ENCODE assay signal across 28 cellular contexts in genomic region chr9:136022731-136023400, GRCh38.
A peak's percentile ranks its signal among the peaks of the same experiment; 100 is the strongest.
DNase-seq lines count a peak whose midpoint lies in the region; ATAC-seq and TF ChIP-seq lines count a peak whose summit lies in the region.
"Had no signal": no experiment of that assay in that cellular context is flagged by ENCODE, and none has a peak within 500 bp of the region (broad histone marks: within the 10 kb centered on the region; RNA-seq: fewer than 3 reads in every experiment).

No MANE protein-coding gene starts in this region.

- ATAC-seq in Right ventricle myocardium superior (ENCODE audit: poor library complexity) = no peak
- ATAC-seq in T-helper 17 cell = no peak
- no peak for ATAC-seq in left lobe of liver
- ATAC-seq in HG02870 (IDR thresholded peaks at IDR 0.05; ENCODE audit: unreplicated experiment) = no peak
- no peak for ATAC-seq in HG03108 (IDR thresholded peaks at IDR 0.05; ENCODE audit: unreplicated experiment)
- ATAC-seq: activated CD8-positive, alpha-beta memory T cell treated with anti-CD3 and anti-CD28 coated beads, Interleukin-2, amount 10 ng/mL, durations not matched to agents 7 days and 5 days; HCT116 had no signal

- H3K27ac Mint-ChIP-seq in T-helper 17 cell = no peak overlapping the region
- H3K27ac Mint-ChIP-seq: activated CD8-positive, alpha-beta memory T cell treated with anti-CD3 and anti-CD28 coated beads, Interleukin-2, amount 10 ng/mL, durations not matched to agents 7 days and 5 days had no signal

- peak; percentile 12 for DNase-seq in left ventricle myocardium inferior
- DNase-seq in Right ventricle myocardium superior = no peak
- DNase-seq in T-helper 17 cell = no peak
- peak; percentile 11 for DNase-seq in iPS-NIHi11 (ENCODE audit: low spot score)
- no peak for DNase-seq in left lobe of liver (ENCODE audit: low spot score)
- DNase-seq: ACHN; activated CD4-positive, alpha-beta T cell treated with anti-CD3 and anti-CD28 coated beads for 48 hours; activated CD8-positive, alpha-beta memory T cell treated with anti-CD3 and anti-CD28 coated beads, Interleukin-2, amount 10 ng/mL, durations not matched to agents 7 days and 5 days; activated naive CD4-positive, alpha-beta T cell treated with Interleukin-2 at 50 U/mL for 16 hours; Caco-2; DND-41; effector CD8-positive, alpha-beta T cell; erythroblast; NCI-H1436; NCI-H2107; NCI-H446; SHP77 treated with DMSO at 0.1 percent for 48 hours; stimulated activated CD4-positive, alpha-beta T cell treated with anti-CD3 and anti-CD28 coated beads, Interleukin-15, amount 100 ng/mL, for 24 hours; stomach; SW 1271; T1000; thyroid gland; WERI-Rb-1 had no signal

- H3K9me3 ChIP-seq in left ventricle myocardium inferior (replicated peaks) = no peaks in the 10 kb centered on the region
- H3K9me3 ChIP-seq in T-helper 17 cell (ENCODE audit: control insufficient read depth, low read length, poor library complexity, severe bottlenecking) = no peaks in the 10 kb centered on the region
- H3K9me3 ChIP-seq: Caco-2, heart left ventricle, stomach, thyroid gland had no signal

- peak overlapping the region; percentile 34 for H3K4me3 Mint-ChIP-seq in T-helper 17 cell
- H3K4me3 Mint-ChIP-seq: activated CD8-positive, alpha-beta memory T cell treated with anti-CD3 and anti-CD28 coated beads, Interleukin-2, amount 10 ng/mL, durations not matched to agents 7 days and 5 days; neural crest cell had no signal

- intact Hi-C loops in left ventricle myocardium inferior (cut with micrococcal nuclease) (no loop called here), Right ventricle myocardium superior (cut with DNase I) (no loop called here)

- H3K36me3 Mint-ChIP-seq in T-helper 17 cell (ENCODE audit: low read depth) = peaks cover 3% of the 10 kb centered on the region

- no peaks in the 10 kb centered on the region for H3K27me3 Mint-ChIP-seq in T-helper 17 cell
- H3K27me3 Mint-ChIP-seq: activated CD8-positive, alpha-beta memory T cell treated with anti-CD3 and anti-CD28 coated beads, Interleukin-2, amount 10 ng/mL, durations not matched to agents 7 days and 5 days had no signal

- peaks cover 13% of the 10 kb centered on the region for H3K4me1 Mint-ChIP-seq in T-helper 17 cell

- peaks cover 46% of the 10 kb centered on the region for H3K4me1 ChIP-seq in left ventricle myocardium inferior
- H3K4me1 ChIP-seq: Caco-2 had no signal

- TF ChIP-seq CTCF in left ventricle myocardium inferior (IDR thresholded peaks at IDR 0.05; ENCODE audit: borderline replicate concordance) = no peak

- no peaks in the 10 kb centered on the region for H3K27me3 ChIP-seq in left ventricle myocardium inferior (ENCODE audit: low read depth)
- H3K27me3 ChIP-seq: heart left ventricle, stomach, thyroid gland had no signal

- H3K27ac ChIP-seq in left ventricle myocardium inferior (replicated peaks) = peak overlapping the region; percentile 58
- H3K27ac ChIP-seq: WERI-Rb-1 had no signal

- no peak overlapping the region for H3K4me3 ChIP-seq in left ventricle myocardium inferior
- H3K4me3 ChIP-seq: heart left ventricle, stomach, thyroid gland had no signal

- H3K36me3 ChIP-seq in left ventricle myocardium inferior = no peaks in the 10 kb centered on the region
- H3K36me3 ChIP-seq: thyroid gland, WERI-Rb-1 had no signal

Comparison
In these comparisons a context has a peak if more than half of its experiments do, and no peak if none do; other contexts are left out.
1. DNase-seq: peak in left ventricle myocardium inferior (single experiment) and iPS-NIHi11 (single experiment); none in Right ventricle myocardium superior (single experiment), T-helper 17 cell (0 of 3) and left lobe of liver (single experiment).